In the genomic region with DNA sequence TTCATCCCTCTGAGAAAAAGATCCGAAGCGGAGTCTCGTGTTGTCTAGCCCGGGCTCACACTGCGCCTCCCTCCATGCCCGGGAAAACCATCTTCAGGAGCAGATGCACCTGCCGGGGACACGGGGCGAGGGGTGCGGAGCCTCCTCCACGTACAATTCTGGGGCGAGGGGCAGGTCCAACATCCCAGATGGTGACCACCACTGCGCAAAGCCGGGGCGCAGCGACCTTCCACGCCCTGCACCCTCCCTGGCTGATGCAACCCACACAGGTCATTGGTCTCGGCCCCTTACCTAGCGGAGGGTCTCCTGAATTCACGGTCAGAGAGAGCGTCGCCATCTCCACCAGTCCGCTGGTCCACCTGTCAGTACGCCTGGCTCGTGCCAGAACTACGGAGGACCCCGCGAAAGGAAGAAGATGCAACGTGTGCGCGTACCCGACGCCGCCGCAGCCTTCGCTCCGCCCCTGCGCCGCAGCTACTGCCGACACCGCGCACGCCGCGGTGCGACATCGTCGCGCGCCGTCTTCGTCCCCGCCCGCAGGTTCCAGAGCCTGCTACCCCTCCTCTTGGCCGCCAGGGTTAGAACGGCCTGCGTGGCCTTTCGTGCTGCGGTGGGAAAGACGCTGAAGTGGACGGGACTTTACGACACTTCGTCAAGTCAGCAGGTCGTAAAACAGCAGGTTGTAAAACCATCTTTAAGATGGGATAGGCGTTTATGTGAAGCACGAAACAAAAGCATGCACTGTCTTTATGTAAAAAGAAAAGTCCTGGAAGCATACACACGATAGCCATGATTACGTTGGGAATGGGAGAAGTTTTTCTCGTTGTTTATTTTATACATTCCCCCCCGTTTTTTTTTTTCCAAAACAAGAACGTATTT, we compare ENCODE assay signal across 1 cellular context.
TF ChIP-seq lines count a peak whose summit lies in the region.

Gene EPRS1, minus strand, starts transcription at position 454 of the 879 bp plus-strand sequence. Its CDS starts 117 bp downstream, at position 337.

TF ChIP-seq in HepG2, 621 proteins besides CTCF, POLR2A, EP300 and RAD21 (continued from another document and continues in another):
- TF ChIP-seq AHR (CRISPR knock-in tag; IDR thresholded peaks at IDR 0.05) (peak; percentile 50; the same call in 1 of the 2 replicates), ZNF441 (CRISPR knock-in tag; IDR thresholded peaks at IDR 0.05; ENCODE audit: borderline replicate concordance) (no peak; the same call in 1 of the 2 replicates), MXI1 (IDR thresholded peaks at IDR 0.05; ENCODE audit: borderline replicate concordance, low read depth, low read length) (peak; percentile 90; the same call in 1 of the 3 replicates), NFIC (IDR thresholded peaks at IDR 0.05; ENCODE audit: low read length) (no peak), ZNF737 (CRISPR knock-in tag; IDR thresholded peaks at IDR 0.05; ENCODE audit: borderline replicate concordance) (no peak), RNF219 (CRISPR knock-in tag; IDR thresholded peaks at IDR 0.05) (no peak), ZNF570 (CRISPR knock-in tag; IDR thresholded peaks at IDR 0.05; ENCODE audit: borderline replicate concordance) (no peak), LRRFIP1 (CRISPR knock-in tag; conservative IDR thresholded peaks at IDR 0.05) (no peak), ZNF256 (CRISPR knock-in tag; conservative IDR thresholded peaks at IDR 0.05) (no peak), ZNF326 (CRISPR knock-in tag; IDR thresholded peaks at IDR 0.05; ENCODE audit: borderline replicate concordance) (no peak), ZKSCAN1 (IDR thresholded peaks at IDR 0.05; ENCODE audit: low read length) (no peak), ZSCAN30 (CRISPR knock-in tag; IDR thresholded peaks at IDR 0.05) (no peak; the same call in 1 of the 2 replicates), CREM (IDR thresholded peaks at IDR 0.05) (peak; percentile 73), CREM (CRISPR knock-in tag; IDR thresholded peaks at IDR 0.05) (peak; percentile 60; the same call in 1 of the 2 replicates), NR2F6 (IDR thresholded peaks at IDR 0.05) (no peak), NR2F6 (CRISPR knock-in tag; IDR thresholded peaks at IDR 0.05) (peak; percentile 52; the same call in 1 of the 2 replicates), TSC22D2 (CRISPR knock-in tag; IDR thresholded peaks at IDR 0.05; ENCODE audit: borderline replicate concordance) (peak; percentile 47), ELK4 (CRISPR knock-in tag; IDR thresholded peaks at IDR 0.05; ENCODE audit: borderline replicate concordance) (no peak), ZNF550 (CRISPR knock-in tag; IDR thresholded peaks at IDR 0.05; ENCODE audit: borderline replicate concordance) (0 out of 2 replicates have a peak, but pooled peaks have one; percentile 63), ZNF850 (CRISPR knock-in tag; conservative IDR thresholded peaks at IDR 0.05) (no peak), CHD2 (IDR thresholded peaks at IDR 0.05; ENCODE audit: low read depth, low read length) (no peak), ZBTB40 (IDR thresholded peaks at IDR 0.05) (no peak), ZBTB40 (CRISPR knock-in tag; IDR thresholded peaks at IDR 0.05) (peak; percentile 79; the same call in 1 of the 2 replicates), SNAI1 (CRISPR knock-in tag; IDR thresholded peaks at IDR 0.05; ENCODE audit: borderline replicate concordance) (peak; percentile 95; the same call in 1 of the 2 replicates), ZNF83 (CRISPR knock-in tag; IDR thresholded peaks at IDR 0.05; ENCODE audit: borderline replicate concordance) (peak; percentile 84; the same call in 1 of the 2 replicates), MIER2 (CRISPR knock-in tag; IDR thresholded peaks at IDR 0.05) (no peak), SRSF9 (IDR thresholded peaks at IDR 0.05; ENCODE audit: borderline replicate concordance, insufficient read depth, low read depth, low read length, poor library complexity, severe bottlenecking) (no peak), ZNF460 (CRISPR knock-in tag; IDR thresholded peaks at IDR 0.05; ENCODE audit: borderline replicate concordance) (no peak; the same call in 1 of the 2 replicates), RXRA (CRISPR knock-in tag; IDR thresholded peaks at IDR 0.05) (peak; percentile 78; the same call in 1 of the 2 replicates)
- TF ChIP-seq, protein P1, sequence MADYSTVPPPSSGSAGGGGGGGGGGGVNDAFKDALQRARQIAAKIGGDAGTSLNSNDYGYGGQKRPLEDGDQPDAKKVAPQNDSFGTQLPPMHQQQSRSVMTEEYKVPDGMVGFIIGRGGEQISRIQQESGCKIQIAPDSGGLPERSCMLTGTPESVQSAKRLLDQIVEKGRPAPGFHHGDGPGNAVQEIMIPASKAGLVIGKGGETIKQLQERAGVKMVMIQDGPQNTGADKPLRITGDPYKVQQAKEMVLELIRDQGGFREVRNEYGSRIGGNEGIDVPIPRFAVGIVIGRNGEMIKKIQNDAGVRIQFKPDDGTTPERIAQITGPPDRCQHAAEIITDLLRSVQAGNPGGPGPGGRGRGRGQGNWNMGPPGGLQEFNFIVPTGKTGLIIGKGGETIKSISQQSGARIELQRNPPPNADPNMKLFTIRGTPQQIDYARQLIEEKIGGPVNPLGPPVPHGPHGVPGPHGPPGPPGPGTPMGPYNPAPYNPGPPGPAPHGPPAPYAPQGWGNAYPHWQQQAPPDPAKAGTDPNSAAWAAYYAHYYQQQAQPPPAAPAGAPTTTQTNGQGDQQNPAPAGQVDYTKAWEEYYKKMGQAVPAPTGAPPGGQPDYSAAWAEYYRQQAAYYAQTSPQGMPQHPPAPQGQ (CRISPR knock-in tag; IDR thresholded peaks at IDR 0.05; ENCODE audit: borderline replicate concordance): 0 out of 2 replicates have a peak, but pooled peaks have one; percentile 51
- TF ChIP-seq, protein P2, sequence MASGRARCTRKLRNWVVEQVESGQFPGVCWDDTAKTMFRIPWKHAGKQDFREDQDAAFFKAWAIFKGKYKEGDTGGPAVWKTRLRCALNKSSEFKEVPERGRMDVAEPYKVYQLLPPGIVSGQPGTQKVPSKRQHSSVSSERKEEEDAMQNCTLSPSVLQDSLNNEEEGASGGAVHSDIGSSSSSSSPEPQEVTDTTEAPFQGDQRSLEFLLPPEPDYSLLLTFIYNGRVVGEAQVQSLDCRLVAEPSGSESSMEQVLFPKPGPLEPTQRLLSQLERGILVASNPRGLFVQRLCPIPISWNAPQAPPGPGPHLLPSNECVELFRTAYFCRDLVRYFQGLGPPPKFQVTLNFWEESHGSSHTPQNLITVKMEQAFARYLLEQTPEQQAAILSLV (CRISPR knock-in tag; IDR thresholded peaks at IDR 0.05; ENCODE audit: borderline replicate concordance): peak; percentile 97
- TF ChIP-seq, protein P3, sequence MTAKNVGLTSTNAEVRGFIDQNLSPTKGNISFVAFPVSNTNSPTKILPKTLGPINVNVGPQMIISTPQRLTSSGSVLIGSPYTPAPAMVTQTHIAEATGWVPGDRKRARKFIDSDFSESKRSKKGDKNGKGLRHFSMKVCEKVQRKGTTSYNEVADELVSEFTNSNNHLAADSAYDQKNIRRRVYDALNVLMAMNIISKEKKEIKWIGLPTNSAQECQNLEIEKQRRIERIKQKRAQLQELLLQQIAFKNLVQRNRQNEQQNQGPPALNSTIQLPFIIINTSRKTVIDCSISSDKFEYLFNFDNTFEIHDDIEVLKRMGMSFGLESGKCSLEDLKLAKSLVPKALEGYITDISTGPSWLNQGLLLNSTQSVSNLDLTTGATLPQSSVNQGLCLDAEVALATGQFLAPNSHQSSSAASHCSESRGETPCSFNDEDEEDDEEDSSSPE (CRISPR knock-in tag; IDR thresholded peaks at IDR 0.05): peak; percentile 82
